In genomic region chr2:136378712-136379595, GRCh38 we compare ENCODE assay signal across 8 cellular contexts.
DNase-seq lines count a peak whose midpoint lies in the region; ATAC-seq and TF ChIP-seq lines count a peak whose summit lies in the region.

No MANE protein-coding gene starts in this region.

- ATAC-seq in left ventricle myocardium superior: peak; percentile 72
- no peak for ATAC-seq in GM18511 (IDR thresholded peaks at IDR 0.05; ENCODE audit: unreplicated experiment)
- no peak for ATAC-seq in HG02763 (IDR thresholded peaks at IDR 0.05; ENCODE audit: unreplicated experiment)

- TF ChIP-seq CTCF in LNCaP clone FGC (IDR thresholded peaks at IDR 0.05; ENCODE audit: control insufficient read depth, extremely low read depth, insufficient read depth): peak; percentile 79

- DNase-seq in G401 (ENCODE audit: low spot score): peak; percentile 35
- peak; percentile 17 for DNase-seq in LNCaP clone FGC (ENCODE audit: low read depth)
- peak; percentile 74 for DNase-seq in SK-N-DZ (ENCODE audit: low spot score)
- DNase-seq in activated naive CD4-positive, alpha-beta T cell treated with anti-CD3 and anti-CD28 coated beads, Interleukin-2, amount 50 U/mL, for 16 hours: peak; percentile 77
- peak; percentile 40 for DNase-seq in left ventricle myocardium superior
- peak; percentile 57 for DNase-seq in stimulated activated CD4-positive, alpha-beta T cell treated with anti-CD3 and anti-CD28 coated beads, Interleukin-12 subunit alpha, Interleukin-12 subunit beta, amount 100 ng/mL, for 4 hours

- H3K4me3 ChIP-seq in LNCaP clone FGC (ENCODE audit: low read depth, low read length): no peak overlapping the region

- in situ Hi-C loops in G401 (cut with HindIII; ENCODE audit: low sequenced_read_pairs): no loop called here

- intact Hi-C loops in left ventricle myocardium superior (cut with micrococcal nuclease): loop anchor here (5.0 kb wide), 1 partner anchor 467 kb away; no protein-coding TSS in a partner anchor

Comparison
In these comparisons a context has a peak if more than half of its experiments do, and no peak if none do; other contexts are left out.
1. DNase-seq: peak in every context shown above with its lines; median percentile 77 in activated naive CD4-positive, alpha-beta T cell treated with anti-CD3 and anti-CD28 coated beads, Interleukin-2, amount 50 U/mL, for 16 hours; 74 in SK-N-DZ; 57 in stimulated activated CD4-positive, alpha-beta T cell treated with anti-CD3 and anti-CD28 coated beads, Interleukin-12 subunit alpha, Interleukin-12 subunit beta, amount 100 ng/mL, for 4 hours; 40 in left ventricle myocardium superior; 35 in G401; 17 in LNCaP clone FGC.